In the genomic region with DNA sequence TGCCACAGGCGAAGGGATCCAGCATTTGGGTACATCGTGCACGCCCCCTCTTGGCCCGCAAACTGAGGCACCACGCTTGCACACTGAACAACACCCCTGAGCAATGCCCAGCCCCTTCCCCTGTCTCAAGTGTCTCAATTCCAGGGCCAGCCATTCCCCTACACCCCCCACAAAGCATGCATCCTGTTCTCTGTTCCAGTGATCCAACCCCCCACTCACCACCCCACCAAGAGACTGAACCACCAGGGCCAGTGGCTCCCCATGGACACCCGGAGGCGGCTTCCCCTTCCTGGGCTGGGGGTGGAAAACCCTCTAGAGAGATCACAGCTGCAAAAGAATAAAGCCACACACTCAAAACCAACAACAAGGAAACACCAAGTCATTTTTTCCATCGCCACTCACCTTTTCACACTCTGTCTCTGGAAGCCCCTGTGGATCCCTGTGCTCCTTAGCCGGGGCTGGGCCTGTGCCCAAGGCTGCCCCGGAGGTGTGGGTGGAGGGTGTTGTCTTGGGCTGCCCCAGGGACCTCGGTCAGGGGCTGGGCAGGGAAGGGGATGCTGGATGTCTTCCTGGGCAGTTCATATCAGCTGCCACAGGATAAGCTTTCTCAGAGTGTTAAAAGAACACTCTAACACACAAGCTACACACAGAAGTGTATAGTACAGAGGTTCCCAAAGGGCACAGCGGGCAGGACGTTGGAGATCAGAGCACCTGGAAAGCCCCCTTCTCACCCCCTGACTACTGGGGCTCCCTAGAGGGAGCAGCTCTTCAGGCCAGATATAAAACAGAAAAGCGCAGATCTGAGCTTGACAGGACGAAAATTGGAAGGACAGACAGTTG, we compare ENCODE assay signal across 15 cellular contexts.
DNase-seq lines count a peak whose midpoint lies in the region; ATAC-seq, FAIRE-seq and TF ChIP-seq lines count a peak whose summit lies in the region.
"Had no signal": no experiment of that assay in that cellular context is flagged by ENCODE, and none has a peak within 500 bp of the region (broad histone marks: within the 10 kb centered on the region; RNA-seq: fewer than 3 reads in every experiment).

No MANE protein-coding gene starts in this region.

- peak; percentile 56 for FAIRE-seq in GM12891 (lab: Jason Lieb, UNC)

- TF ChIP-seq CTCF in sigmoid colon (IDR thresholded peaks at IDR 0.05): no peak
- TF ChIP-seq CTCF in suprapubic skin (IDR thresholded peaks at IDR 0.05): no peak

- H3K4me1 ChIP-seq in sigmoid colon (peaks cover 0 to 9% (median 6%) of the 10 kb centered on the region in 4 donors), suprapubic skin (peaks cover 13% of the 10 kb centered on the region)
- H3K4me1 ChIP-seq: tibial nerve had no signal

- H3K27me3 Mint-ChIP-seq in T-helper 2 cell treated with Interferon-gamma antibody and Interleukin-4, amounts not matched to agents 5 μg/mL and 100 μg/mL, for 36 hours (ENCODE audit: low read depth): no peaks in the 10 kb centered on the region
- no peaks in the 10 kb centered on the region for H3K27me3 Mint-ChIP-seq in activated naive CD8-positive, alpha-beta T cell
- H3K27me3 Mint-ChIP-seq: T-helper 17 cell had no signal

- H3K27me3 ChIP-seq in sigmoid colon (no peaks in the 10 kb centered on the region), suprapubic skin (no peaks in the 10 kb centered on the region)
- H3K27me3 ChIP-seq: tibial nerve had no signal

- no peak for TF ChIP-seq POLR2A in GM12891 (IDR thresholded peaks at IDR 0.05; ENCODE audit: low read depth, low read length)
- TF ChIP-seq POLR2A in sigmoid colon (IDR thresholded peaks at IDR 0.05): no peak
- no peak for TF ChIP-seq POLR2A in suprapubic skin (IDR thresholded peaks at IDR 0.05)

- ATAC-seq in HG03039 (IDR thresholded peaks at IDR 0.05; ENCODE audit: unreplicated experiment): no peak
- ATAC-seq: T-helper 17 cell had no signal

- H3K9me3 ChIP-seq in sigmoid colon: peaks cover 0 to 3% (median 0%) of the 10 kb centered on the region in 4 donors
- H3K9me3 ChIP-seq in suprapubic skin: peaks cover 4% of the 10 kb centered on the region

- intact Hi-C loops in sigmoid colon (cut with DNase I): no loop called here

- H3K4me3 ChIP-seq in sigmoid colon (no peak overlapping the region), suprapubic skin (no peak overlapping the region)
- H3K4me3 ChIP-seq: tibial nerve had no signal

- H3K36me3 Mint-ChIP-seq in T-helper 2 cell treated with Interferon-gamma antibody and Interleukin-4, amounts not matched to agents 5 μg/mL and 100 μg/mL, for 36 hours (ENCODE audit: low read depth): peaks cover 4% of the 10 kb centered on the region
- H3K36me3 Mint-ChIP-seq in activated naive CD8-positive, alpha-beta T cell: peaks cover 5% of the 10 kb centered on the region

- TF ChIP-seq EP300 in sigmoid colon (IDR thresholded peaks at IDR 0.05) (no peak), suprapubic skin (IDR thresholded peaks at IDR 0.05) (no peak)

- WGBS in sigmoid colon, 2 donors: 69 to 85% methylated on average over 15 of the region's 15 CpGs
- WGBS in suprapubic skin: 78% methylated on average over 15 of the region's 15 CpGs

- no peak overlapping the region for H3K4me3 Mint-ChIP-seq in T-helper 2 cell treated with Interferon-gamma antibody and Interleukin-4, amounts not matched to agents 5 μg/mL and 100 μg/mL, for 36 hours
- H3K4me3 Mint-ChIP-seq in activated naive CD8-positive, alpha-beta T cell: peak overlapping the region; percentile 25
- H3K4me3 Mint-ChIP-seq: T-helper 17 cell had no signal

- H3K4me1 Mint-ChIP-seq in T-helper 2 cell treated with Interferon-gamma antibody and Interleukin-4, amounts not matched to agents 5 μg/mL and 100 μg/mL, for 36 hours (ENCODE audit: low read depth): peaks cover 29% of the 10 kb centered on the region
- H3K4me1 Mint-ChIP-seq in activated naive CD8-positive, alpha-beta T cell (ENCODE audit: low read depth): peaks cover 24% of the 10 kb centered on the region

- DNase-seq in T-helper 2 cell treated with Interferon-gamma antibody and Interleukin-4, amounts not matched to agents 5 μg/mL and 100 μg/mL, for 36 hours (ENCODE audit: low spot score): peak; percentile 71
- DNase-seq in T-helper 2 cell (no peak), GM12891 (ENCODE audit: insufficient read length, low spot score) (no peak), sigmoid colon (peak; percentile 38), suprapubic skin (ENCODE audit: low spot score in 2 of 2) (no peak), glomerular visceral epithelial cell (ENCODE audit: extremely low spot score) (no peak)
- DNase-seq: 8988T, left cardiac atrium, NCI-H1436, NCI-H524 treated with DMSO at 0.1 percent for 48 hours, retina, T-helper 17 cell had no signal

- H3K27ac Mint-ChIP-seq in T-helper 2 cell treated with Interferon-gamma antibody and Interleukin-4, amounts not matched to agents 5 μg/mL and 100 μg/mL, for 36 hours: peak overlapping the region; percentile 73
- peak overlapping the region; percentile 67 for H3K27ac Mint-ChIP-seq in activated naive CD8-positive, alpha-beta T cell
- H3K27ac Mint-ChIP-seq: T-helper 17 cell had no signal

- no peak overlapping the region for H3K27ac ChIP-seq in sigmoid colon
- H3K27ac ChIP-seq in suprapubic skin: no peak overlapping the region
- H3K27ac ChIP-seq: tibial nerve had no signal

- H3K36me3 ChIP-seq in sigmoid colon (no peaks in the 10 kb centered on the region), suprapubic skin (no peaks in the 10 kb centered on the region)
- H3K36me3 ChIP-seq: tibial nerve had no signal

- peaks cover 9% of the 10 kb centered on the region for H3K9me3 Mint-ChIP-seq in T-helper 2 cell treated with Interferon-gamma antibody and Interleukin-4, amounts not matched to agents 5 μg/mL and 100 μg/mL, for 36 hours
- H3K9me3 Mint-ChIP-seq in activated naive CD8-positive, alpha-beta T cell (ENCODE audit: low read depth): peaks cover 9% of the 10 kb centered on the region

TF ChIP-seq in GM12891, 5 proteins besides CTCF, POLR2A, EP300 and RAD21:
- no peak for TF ChIP-seq TAF1 (IDR thresholded peaks at IDR 0.05; ENCODE audit: low read depth, low read length)
- TF ChIP-seq SPI1 (IDR thresholded peaks at IDR 0.05; ENCODE audit: low read depth, low read length): no peak
- no peak for TF ChIP-seq POLR2AphosphoS5 (IDR thresholded peaks at IDR 0.05; ENCODE audit: low read depth, low read length)
- TF ChIP-seq PAX5 (IDR thresholded peaks at IDR 0.05; ENCODE audit: insufficient read depth, low read length, severe bottlenecking): no peak
- TF ChIP-seq POU2F2 (IDR thresholded peaks at IDR 0.05; ENCODE audit: low read depth, low read length): no peak

Comparison
In these comparisons a context has a peak if more than half of its experiments do, and no peak if none do; other contexts are left out.
1. DNase-seq: peak in T-helper 2 cell treated with Interferon-gamma antibody and Interleukin-4, amounts not matched to agents 5 μg/mL and 100 μg/mL, for 36 hours (single experiment) and sigmoid colon (single experiment); none in T-helper 2 cell (0 of 5), GM12891 (single experiment), suprapubic skin (0 of 2) and glomerular visceral epithelial cell (single experiment).